Comparison of ENCODE assay signal across 32 cellular contexts in genomic region chr7:40890088-40890692, GRCh38.
"Had no signal": no experiment of that assay in that cellular context is flagged by ENCODE, and none has a peak within 500 bp of the region (broad histone marks: within the 10 kb centered on the region; RNA-seq: fewer than 3 reads in every experiment).

No MANE protein-coding gene starts in this region.

- H3K36me3 Mint-ChIP-seq: activated naive CD4-positive, alpha-beta T cell treated with anti-CD3 and anti-CD28 coated beads, Interleukin-2, amount 50 U/mL, for 24 hours; activated naive CD8-positive, alpha-beta T cell treated with anti-CD3 and anti-CD28 coated beads, Interleukin-2, amount 10 ng/mL, durations not matched to agents 7 days and 5 days; T-cell had no signal

- H3K27me3 Mint-ChIP-seq: activated CD4-positive, alpha-beta T cell treated with anti-CD3 and anti-CD28 coated beads, Interleukin-2, amount 10 ng/mL, durations not matched to agents 24 days and 14 days; activated CD8-positive, alpha-beta T cell treated with anti-CD3 and anti-CD28 coated beads for 36 hours; activated naive CD4-positive, alpha-beta T cell treated with anti-CD3 and anti-CD28 coated beads, Interleukin-2, amount 50 U/mL, for 24 hours; activated naive CD8-positive, alpha-beta T cell treated with anti-CD3 and anti-CD28 coated beads, Interleukin-2, amount 10 ng/mL, durations not matched to agents 7 days and 5 days; central memory CD8-positive, alpha-beta T cell; T-cell had no signal

- H3K9me3 ChIP-seq: ascending aorta had no signal

- H3K4me3 Mint-ChIP-seq: activated CD4-positive, alpha-beta T cell treated with anti-CD3 and anti-CD28 coated beads, Interleukin-2, amount 10 ng/mL, durations not matched to agents 24 days and 14 days; activated CD8-positive, alpha-beta T cell treated with anti-CD3 and anti-CD28 coated beads for 36 hours; activated naive CD4-positive, alpha-beta T cell treated with anti-CD3 and anti-CD28 coated beads, Interleukin-2, amount 50 U/mL, for 24 hours; activated naive CD8-positive, alpha-beta T cell treated with anti-CD3 and anti-CD28 coated beads, Interleukin-2, amount 10 ng/mL, durations not matched to agents 7 days and 5 days; central memory CD8-positive, alpha-beta T cell; T-cell had no signal

- ATAC-seq: activated CD8-positive, alpha-beta T cell treated with anti-CD3 and anti-CD28 coated beads for 36 hours; Right ventricle myocardium inferior; SK-N-SH treated with all-trans-retinoic acid at 6 μM for 48 hours; T-cell had no signal

- H3K27ac Mint-ChIP-seq: activated CD4-positive, alpha-beta T cell treated with anti-CD3 and anti-CD28 coated beads, Interleukin-2, amount 10 ng/mL, durations not matched to agents 24 days and 14 days; activated CD8-positive, alpha-beta T cell treated with anti-CD3 and anti-CD28 coated beads for 36 hours; activated naive CD4-positive, alpha-beta T cell treated with anti-CD3 and anti-CD28 coated beads, Interleukin-2, amount 50 U/mL, for 24 hours; activated naive CD8-positive, alpha-beta T cell treated with anti-CD3 and anti-CD28 coated beads, Interleukin-2, amount 10 ng/mL, durations not matched to agents 7 days and 5 days; activated T-helper 2 cell treated with anti-CD3 and anti-CD28 coated beads, Interferon-gamma antibody, Interleukin-2, Interleukin-4, amounts not matched to agents 10 μg/mL and 5 μg/mL and 100 μg/mL, durations not matched to agents 14 hours and 24 hours and 36 hours; T-cell had no signal

- H3K36me3 ChIP-seq: ascending aorta, cardiac muscle cell, MG63, Peyer's patch, WERI-Rb-1 had no signal

- H3K4me1 ChIP-seq: ascending aorta, Peyer's patch had no signal

- DNase-seq: activated CD4-positive, alpha-beta T cell treated with anti-CD3 and anti-CD28 coated beads, Interleukin-2, amount 10 ng/mL, durations not matched to agents 24 days and 14 days; activated CD4-positive, alpha-beta T cell treated with anti-CD3 and anti-CD28 coated beads, Interleukin-2, amount 50 U/mL, for 4 hours; activated CD8-positive, alpha-beta T cell treated with anti-CD3 and anti-CD28 coated beads for 36 hours; activated gamma-delta T cell; activated naive CD4-positive, alpha-beta T cell treated with Interleukin-2 at 50 U/mL for 16 hours; activated naive CD8-positive, alpha-beta T cell treated with anti-CD3 and anti-CD28 coated beads, Interleukin-2, amount 10 ng/mL, durations not matched to agents 7 days and 5 days; activated T-cell treated with anti-CD3 and anti-CD28 coated beads, Interleukin-2, amount 50 U/mL, for 1 hour; amygdala; Kasumi-1; KG1; MG63; NCI-H1048; NCI-H1105 treated with DMSO at 0.1 percent for 48 hours; NCI-H1436; NCI-H1694; NCI-H2029; NCI-H345; NCI-H524 treated with DMSO at 0.1 percent for 48 hours; Peyer's patch; SIG-M5; T-cell; T-helper 2 cell; T-helper 9 cell; WERI-Rb-1 had no signal

- H3K4me1 Mint-ChIP-seq: activated CD4-positive, alpha-beta T cell treated with anti-CD3 and anti-CD28 coated beads, Interleukin-2, amount 10 ng/mL, durations not matched to agents 24 days and 14 days; activated naive CD4-positive, alpha-beta T cell treated with anti-CD3 and anti-CD28 coated beads, Interleukin-2, amount 50 U/mL, for 24 hours; central memory CD8-positive, alpha-beta T cell; T-cell had no signal

- H3K27ac ChIP-seq: ascending aorta, cardiac muscle cell, RWPE1, WERI-Rb-1 had no signal

- H3K4me3 ChIP-seq: ascending aorta, cardiac muscle cell, MG63, Peyer's patch had no signal

- H3K27me3 ChIP-seq: ascending aorta, cardiac muscle cell, MG63, Peyer's patch had no signal
